Comparison of ENCODE assay signal across 8 cellular contexts in genomic region chr1:149227933-149228665, GRCh38.
A peak's percentile ranks its signal among the peaks of the same experiment; 100 is the strongest.
DNase-seq lines count a peak whose midpoint lies in the region; ATAC-seq, FAIRE-seq and TF ChIP-seq lines count a peak whose summit lies in the region.
"Not testable (repeated sequence)": the region's sequence is repeated elsewhere in the genome, so short reads cannot be mapped to it uniquely, and the experiment has no call there.

No MANE protein-coding gene starts in this region.

- H3K4me3 Mint-ChIP-seq in osteocyte (ENCODE audit: unreplicated experiment); stimulated activated memory B cell treated with anti-CD40 and anti-IgM and Interleukin-4, amounts not matched to agents 10 μg/mL and 1 μg/mL and 100 μg/mL, for 72 hours: not testable (repeated sequence)

- H3K27ac ChIP-seq in ACC112 (ENCODE audit: low read depth, low read length) (peak overlapping the region; percentile 76), RWPE2 (ENCODE audit: poor library complexity, severe bottlenecking) (peak overlapping the region; percentile 55), esophagus muscularis mucosa (replicated peaks in 1 of 4) (peak overlapping the region; percentile 62 to 81 (median 76)), right atrium auricular region (peak overlapping the region; percentile 78 to 80), tibial nerve (peak overlapping the region; percentile 53 to 81 (median 78))
- H3K27ac ChIP-seq in K562 (ENCODE audit: extremely low read depth, low read depth, low read length): not testable (repeated sequence)

- not testable (repeated sequence) for H3K79me2 ChIP-seq in ACC112 (ENCODE audit: control insufficient read depth, insufficient read depth, low read length, unreplicated experiment); K562 (ENCODE audit: control insufficient read depth, insufficient read depth, low read length)

- not testable (repeated sequence) for H4K20me1 ChIP-seq in K562 (replicated peaks; ENCODE audit: control insufficient read depth, insufficient read depth, low read length)

- peak; percentile 8; the same call in 2 of the 3 replicates for ATAC-seq in RWPE2 (ENCODE audit: low read depth)
- peak; percentile 62 for ATAC-seq in K562
- peak; percentile 43 for ATAC-seq in stimulated activated memory B cell treated with anti-CD40 and anti-IgM and Interleukin-4, amounts not matched to agents 10 μg/mL and 1 μg/mL and 100 μg/mL, for 72 hours

- not testable (repeated sequence) for H3K4me2 ChIP-seq in K562 (ENCODE audit: insufficient read depth, low read length)

- BruUV-seq in K562 (replicated peaks; lab: Mats Ljungman, UMichigan): not testable (repeated sequence)

- not testable (repeated sequence) for TF ChIP-seq CTCF in RWPE2 (IDR thresholded peaks at IDR 0.05; ENCODE audit: poor library complexity, severe bottlenecking); K562 (IDR thresholded peaks at IDR 0.05 in 2 of 3, conservative IDR thresholded peaks at IDR 0.05 in 1 of 3; ENCODE audit: insufficient read depth in 2 of 3, low read depth in 1 of 3, low read length in 3 of 3); esophagus muscularis mucosa (IDR thresholded peaks at IDR 0.05); right atrium auricular region (IDR thresholded peaks at IDR 0.05); osteocyte (IDR thresholded peaks at IDR 0.05); tibial nerve (IDR thresholded peaks at IDR 0.05)

- H3K4me1 Mint-ChIP-seq in osteocyte (ENCODE audit: unreplicated experiment); stimulated activated memory B cell treated with anti-CD40 and anti-IgM and Interleukin-4, amounts not matched to agents 10 μg/mL and 1 μg/mL and 100 μg/mL, for 72 hours: not testable (repeated sequence)

- DNase-seq in RWPE2 (ENCODE audit: low spot score); K562 (ENCODE audit: extremely low read depth in 1 of 4, low spot score in 3 of 4); esophagus muscularis mucosa (ENCODE audit: extremely low spot score); right atrium auricular region (ENCODE audit: low spot score); osteocyte (ENCODE audit: extremely low spot score, unreplicated experiment); tibial nerve (ENCODE audit: low spot score in 2 of 2): not testable (repeated sequence)

- H3K27me3 ChIP-seq in ACC112 (ENCODE audit: insufficient read depth, low read length); RWPE2 (ENCODE audit: insufficient read depth, poor library complexity, severe bottlenecking); K562 (ENCODE audit: control insufficient read depth in 2 of 2, insufficient read depth in 2 of 2, low read length in 2 of 2); esophagus muscularis mucosa; right atrium auricular region; tibial nerve: not testable (repeated sequence)

- H3K36me3 Mint-ChIP-seq in osteocyte (ENCODE audit: unreplicated experiment); stimulated activated memory B cell treated with anti-CD40 and anti-IgM and Interleukin-4, amounts not matched to agents 10 μg/mL and 1 μg/mL and 100 μg/mL, for 72 hours: not testable (repeated sequence)

- TF ChIP-seq POLR2A in K562 (conservative IDR thresholded peaks at IDR 0.05); esophagus muscularis mucosa (IDR thresholded peaks at IDR 0.05; ENCODE audit: low read depth); tibial nerve (IDR thresholded peaks at IDR 0.05): not testable (repeated sequence)

- H3K9me1 ChIP-seq in K562 (ENCODE audit: control insufficient read depth, insufficient read depth, low read length): not testable (repeated sequence)

- H3K27me3 Mint-ChIP-seq in osteocyte (ENCODE audit: unreplicated experiment); stimulated activated memory B cell treated with anti-CD40 and anti-IgM and Interleukin-4, amounts not matched to agents 10 μg/mL and 1 μg/mL and 100 μg/mL, for 72 hours: not testable (repeated sequence)

- H3K9me3 ChIP-seq in RWPE2 (ENCODE audit: severe bottlenecking); K562 (replicated peaks; ENCODE audit: control insufficient read depth, insufficient read depth, low read depth, low read length); esophagus muscularis mucosa; right atrium auricular region; tibial nerve: not testable (repeated sequence)

- in situ Hi-C loops in K562 (cut with MboI): not testable (repeated sequence)

- not testable (repeated sequence) for FAIRE-seq in K562 (lab: Jason Lieb, UNC)

- peak overlapping the region; percentile 68 for H3K27ac Mint-ChIP-seq in osteocyte (ENCODE audit: unreplicated experiment)
- H3K27ac Mint-ChIP-seq in stimulated activated memory B cell treated with anti-CD40 and anti-IgM and Interleukin-4, amounts not matched to agents 10 μg/mL and 1 μg/mL and 100 μg/mL, for 72 hours: not testable (repeated sequence)

- intact Hi-C loops in K562 (cut with micrococcal nuclease); esophagus muscularis mucosa (cut with DNase I): not testable (repeated sequence)

- H3K9me3 Mint-ChIP-seq in osteocyte (ENCODE audit: unreplicated experiment); stimulated activated memory B cell treated with anti-CD40 and anti-IgM and Interleukin-4, amounts not matched to agents 10 μg/mL and 1 μg/mL and 100 μg/mL, for 72 hours: not testable (repeated sequence)

- H3K4me3 ChIP-seq in ACC112 (ENCODE audit: low read depth, low read length); RWPE2 (ENCODE audit: severe bottlenecking); K562; esophagus muscularis mucosa; right atrium auricular region; tibial nerve: not testable (repeated sequence)

- 0% methylated on average over 1 of the region's 7 CpGs for WGBS in K562 (ENCODE audit: insufficient coverage, low coverage, missing lambda C conversion rate)
- 62% methylated on average over 2 of the region's 7 CpGs for WGBS in esophagus muscularis mucosa
- WGBS in tibial nerve, 2 donors: 60 to 67% methylated on average over 1 to 2 of the region's 7 CpGs

- CTCF ChIA-PET in K562 (lab: Yijun Ruan, JAX; ENCODE audit: low intra/inter-chr PET ratio): not testable (repeated sequence)

- not testable (repeated sequence) for H3K4me1 ChIP-seq in ACC112 (ENCODE audit: control insufficient read depth, insufficient read depth, low read length, unreplicated experiment); RWPE2 (ENCODE audit: insufficient read depth, poor library complexity, severe bottlenecking); K562 (replicated peaks in 1 of 2; ENCODE audit: control insufficient read depth in 2 of 2, insufficient read depth in 2 of 2, low read length in 2 of 2); esophagus muscularis mucosa; right atrium auricular region; tibial nerve

- not testable (repeated sequence) for TF ChIP-seq RAD21 in K562 (CRISPR knock-in tag; conservative IDR thresholded peaks at IDR 0.05 in 1 of 2, IDR thresholded peaks at IDR 0.05 in 1 of 2)

- TF ChIP-seq EP300 in K562 (IDR thresholded peaks at IDR 0.05; ENCODE audit: low read length); esophagus muscularis mucosa (IDR thresholded peaks at IDR 0.05); tibial nerve (IDR thresholded peaks at IDR 0.05): not testable (repeated sequence)

- H3K9ac ChIP-seq in K562 (ENCODE audit: insufficient read depth in 1 of 2, low read depth in 2 of 2, low read length in 2 of 2): not testable (repeated sequence)

- H2AFZ ChIP-seq in ACC112 (ENCODE audit: low read length, unreplicated experiment); K562 (ENCODE audit: low read depth, low read length): not testable (repeated sequence)

- POLR2A ChIA-PET in K562 (lab: Yijun Ruan, JAX): not testable (repeated sequence)

- not testable (repeated sequence) for H3K36me3 ChIP-seq in ACC112 (ENCODE audit: insufficient read depth, low read length); RWPE2 (ENCODE audit: low read depth); K562 (ENCODE audit: control insufficient read depth, insufficient read depth, low read length); esophagus muscularis mucosa; right atrium auricular region; tibial nerve

Comparison
In these comparisons a context has a peak if more than half of its experiments do, and no peak if none do; other contexts are left out.
1. ATAC-seq: peak in every context shown above with its lines; median percentile 62 in K562; 43 in stimulated activated memory B cell treated with anti-CD40 and anti-IgM and Interleukin-4, amounts not matched to agents 10 μg/mL and 1 μg/mL and 100 μg/mL, for 72 hours; 8 in RWPE2.